Comparison of ENCODE assay signal across 8 cellular contexts in the genomic region with DNA sequence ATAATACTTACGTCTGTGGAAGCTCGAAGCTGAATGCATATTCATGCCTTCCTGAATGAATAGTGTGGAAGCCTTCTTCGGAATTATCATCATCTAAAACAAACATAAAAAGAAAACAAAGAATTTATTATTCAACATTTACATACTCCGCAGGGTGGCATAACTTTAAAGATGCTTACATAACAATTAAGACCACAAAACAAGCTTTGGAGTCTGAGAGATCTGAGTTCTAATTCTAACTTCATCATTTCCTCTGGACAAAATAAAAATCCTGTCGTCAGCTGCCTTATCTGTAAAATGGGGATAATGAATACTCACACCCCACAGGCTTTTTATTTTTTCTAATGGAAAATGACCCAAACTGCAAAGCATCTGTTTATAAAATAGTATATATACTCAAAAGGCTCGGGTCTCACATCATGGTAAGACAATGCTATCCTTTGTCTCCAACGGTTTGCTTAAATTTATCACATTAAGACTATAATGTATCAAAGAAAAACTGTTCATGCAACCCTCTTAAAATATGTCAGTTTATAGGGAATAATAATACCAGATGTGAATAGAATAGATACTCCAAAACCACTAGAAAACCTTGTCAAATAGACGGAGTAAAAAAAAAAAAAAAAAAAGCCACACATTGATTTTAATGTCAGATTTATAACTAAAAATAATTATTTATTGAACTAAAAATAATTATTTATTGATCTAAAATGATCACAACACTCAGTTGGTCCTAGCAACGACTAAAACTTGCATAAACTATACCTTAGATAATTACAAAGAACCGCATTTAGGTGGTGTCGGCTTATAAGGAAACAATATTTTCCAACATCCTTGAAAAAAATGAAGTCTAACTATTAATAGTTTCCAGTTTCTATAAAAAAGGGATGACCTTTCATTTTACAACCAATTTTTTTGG. TPM values are rescaled to one million over a fixed set of nuclear protein-coding genes. Genes with fewer than 3 reads are reported as not detected.
DNase-seq lines count a peak whose midpoint lies in the region; ATAC-seq lines count a peak whose summit lies in the region.

No MANE protein-coding gene starts in this region.

- ATAC-seq in HG03442 (IDR thresholded peaks at IDR 0.05; ENCODE audit: unreplicated experiment) (no peak), GM21529 (IDR thresholded peaks at IDR 0.05; ENCODE audit: unreplicated experiment) (no peak), HG03457 (IDR thresholded peaks at IDR 0.05; ENCODE audit: unreplicated experiment) (no peak)

- H3K4me3 ChIP-seq in ectodermal cell (ENCODE audit: insufficient read depth, low read depth, low read length) (peak overlapping the region; percentile 60), neuron (ENCODE audit: low read length) (peak overlapping the region; percentile 93)

- no peaks in the 10 kb centered on the region for H3K4me1 ChIP-seq in ES-I3 (ENCODE audit: insufficient read depth, low read length)
- H3K4me1 ChIP-seq in ectodermal cell (ENCODE audit: control insufficient read depth, insufficient read depth, low read length) = peaks cover 4% of the 10 kb centered on the region
- H3K4me1 ChIP-seq in neuron (ENCODE audit: insufficient read depth, low read length) = peaks cover 39% of the 10 kb centered on the region

- no peak overlapping the region for H2AFZ ChIP-seq in neuron (ENCODE audit: low read depth, low read length)

- H3K9me3 ChIP-seq in ES-I3 (ENCODE audit: control insufficient read depth, insufficient read depth, low read length) (no peaks in the 10 kb centered on the region), ectodermal cell (ENCODE audit: control insufficient read depth, low read length) (no peaks in the 10 kb centered on the region), neuron (ENCODE audit: low read length) (no peaks in the 10 kb centered on the region)

- 71 to 83% methylated on average over 2 to 8 of the region's 11 CpGs for WGBS in ectodermal cell, 2 experiments

- peak; percentile 11 for DNase-seq in NCI-H2227 treated with DMSO at 0.1 percent for 48 hours (lab: John Stamatoyannopoulos, UW)
- DNase-seq in activated effector memory CD4-positive, alpha-beta T cell treated with anti-CD3 and anti-CD28 coated beads, Interleukin-2, amount 50 U/mL, for 16 hours = no peak

- H3K9ac ChIP-seq in ES-I3 (ENCODE audit: low read depth, low read length) = peak overlapping the region; percentile 95

- H3K36me3 ChIP-seq in ES-I3 (ENCODE audit: insufficient read depth, low read length) (peaks cover 9% of the 10 kb centered on the region), ectodermal cell (ENCODE audit: control insufficient read depth, insufficient read depth, low read length) (peaks cover 16% of the 10 kb centered on the region), neuron (ENCODE audit: insufficient read depth, low read length) (peaks cover 49% of the 10 kb centered on the region)

- peak overlapping the region; percentile 100 for H3K27ac ChIP-seq in ectodermal cell (ENCODE audit: insufficient read depth, low read depth, low read length, poor library complexity, severe bottlenecking)

- H3K27me3 ChIP-seq in ectodermal cell (ENCODE audit: control insufficient read depth, insufficient read depth, low read length, poor library complexity, severe bottlenecking) (no peaks in the 10 kb centered on the region), neuron (ENCODE audit: insufficient read depth, low read length) (no peaks in the 10 kb centered on the region)

RNA-seq across cellular contexts. Expression of a gene that starts 4.2 kb away (rescaled TPM):
- 80.2 TPM for polyA plus RNA-seq in ectodermal cell (2013, experiment 1 of 4)
- 58.1 TPM for polyA plus RNA-seq in ectodermal cell (2013, experiment 2 of 4)
- polyA plus RNA-seq in ectodermal cell (2013, experiment 3 of 4) = 49.8 TPM
- polyA plus RNA-seq in ectodermal cell (2013, experiment 4 of 4) = 39.2 TPM
